In the genomic region with DNA sequence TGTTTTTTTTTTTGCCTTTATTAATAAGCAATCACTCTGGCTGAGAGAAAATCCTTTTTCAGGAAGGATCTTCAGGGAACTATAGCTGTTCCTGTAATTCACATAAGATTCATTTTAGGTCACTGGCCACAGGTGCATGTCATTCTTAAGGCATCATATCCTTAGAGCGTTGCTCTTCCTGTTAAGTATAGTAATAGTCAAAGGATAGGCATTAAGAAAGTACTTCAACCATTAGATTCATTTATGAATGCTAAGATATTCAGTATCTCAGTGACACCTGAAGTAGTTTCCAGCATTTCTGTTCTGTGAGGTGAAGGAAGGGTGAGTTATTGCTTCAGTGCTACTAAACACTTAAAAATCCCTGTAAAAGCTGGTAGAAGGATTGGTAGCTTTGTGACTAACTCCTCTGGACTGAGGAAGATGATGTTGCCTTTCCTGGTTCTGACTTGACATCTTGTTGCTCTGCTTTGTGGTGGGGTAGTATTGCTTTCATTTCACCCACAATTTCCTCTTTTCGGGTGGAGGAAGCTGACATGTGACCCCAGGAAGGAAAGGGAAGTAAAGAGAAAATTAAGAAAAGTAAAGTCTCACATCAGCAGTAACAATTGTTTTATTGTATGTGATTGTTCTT, we compare ENCODE assay signal across 9 cellular contexts. TPM values are rescaled to one million over a fixed set of nuclear protein-coding genes. Genes with fewer than 3 reads are reported as not detected.
A peak's percentile ranks its signal among the peaks of the same experiment; 100 is the strongest.
DNase-seq lines count a peak whose midpoint lies in the region; ATAC-seq, FAIRE-seq and TF ChIP-seq lines count a peak whose summit lies in the region.
"Had no signal": no experiment of that assay in that cellular context is flagged by ENCODE, and none has a peak within 500 bp of the region (broad histone marks: within the 10 kb centered on the region; RNA-seq: fewer than 3 reads in every experiment).

No MANE protein-coding gene starts in this region.

- H3F3A ChIP-seq in OCI-LY1 (ENCODE audit: insufficient read depth, low read length): no peaks in the 10 kb centered on the region

- H2AFZ ChIP-seq in OCI-LY1 (ENCODE audit: low read length): no peak overlapping the region

- ATAC-seq in GM18511 (IDR thresholded peaks at IDR 0.05; ENCODE audit: unreplicated experiment): peak; percentile 85
- peak; percentile 73 for ATAC-seq in HG02623 (IDR thresholded peaks at IDR 0.05; ENCODE audit: unreplicated experiment)

- peaks cover 53% of the 10 kb centered on the region for H3K4me1 ChIP-seq in OCI-LY1 (ENCODE audit: insufficient read depth, low read length, severe bottlenecking)
- H3K4me1 ChIP-seq in skeletal muscle satellite cell (ENCODE audit: control insufficient read depth, insufficient read depth, low read length): peaks cover 17% of the 10 kb centered on the region

- no peak for TF ChIP-seq CTCF in OCI-LY1 (IDR thresholded peaks at IDR 0.05; ENCODE audit: low read length)
- no peak for TF ChIP-seq CTCF in epithelial cell of esophagus (IDR thresholded peaks at IDR 0.05; ENCODE audit: insufficient read depth, low read depth, low read length, missing control alignments)
- TF ChIP-seq CTCF in D721Med (IDR thresholded peaks at IDR 0.05; ENCODE audit: insufficient read depth, missing control alignments): no peak

- H3K36me3 ChIP-seq in OCI-LY1 (ENCODE audit: insufficient read depth, low read length): peaks cover 16% of the 10 kb centered on the region
- no peaks in the 10 kb centered on the region for H3K36me3 ChIP-seq in skeletal muscle satellite cell (ENCODE audit: insufficient read depth, low read length)

- no peaks in the 10 kb centered on the region for H3K27me3 ChIP-seq in OCI-LY1 (ENCODE audit: insufficient read depth, low read length)
- no peaks in the 10 kb centered on the region for H3K27me3 ChIP-seq in skeletal muscle satellite cell (ENCODE audit: control insufficient read depth, insufficient read depth, low read length)

- no peak for FAIRE-seq in D721Med (lab: Jason Lieb, UNC)

- H3K9me2 ChIP-seq in OCI-LY1 (ENCODE audit: low read depth, low read length): no peaks in the 10 kb centered on the region

- H4K20me1 ChIP-seq in OCI-LY1 (ENCODE audit: insufficient read depth, low read length): no peaks in the 10 kb centered on the region

- H3K4me3 ChIP-seq in OCI-LY1 (ENCODE audit: low read depth, low read length, poor library complexity, severe bottlenecking) (peak overlapping the region; percentile 35), epithelial cell of esophagus (ENCODE audit: low read length) (no peak overlapping the region), skeletal muscle satellite cell (ENCODE audit: low read length) (no peak overlapping the region)

- peak overlapping the region; percentile 82 for H3K27ac ChIP-seq in OCI-LY1 (ENCODE audit: low read depth, low read length, poor library complexity, severe bottlenecking)

- H3K4me2 ChIP-seq in OCI-LY1 (ENCODE audit: low read length) (peak overlapping the region; percentile 58), skeletal muscle satellite cell (ENCODE audit: low read length) (peak overlapping the region; percentile 36)

- H3K9me3 ChIP-seq in OCI-LY1 (ENCODE audit: low read length) (no peaks in the 10 kb centered on the region), skeletal muscle satellite cell (replicated peaks; ENCODE audit: low read length) (no peaks in the 10 kb centered on the region)

- H3K9ac ChIP-seq in OCI-LY1 (ENCODE audit: low read length): peak overlapping the region; percentile 11; the same call in 1 of the 2 replicates
- H3K9ac ChIP-seq in skeletal muscle satellite cell (ENCODE audit: low read depth, low read length): no peak overlapping the region

- DNase-seq in epithelial cell of esophagus (ENCODE audit: low read depth): peak; percentile 74
- DNase-seq in DMS114 treated with DMSO at 0.1 percent for 48 hours (lab: John Stamatoyannopoulos, UW; ENCODE audit: unreplicated experiment): no peak
- no peak for DNase-seq in NCI-H2107 (lab: John Stamatoyannopoulos, UW)
- no peak for DNase-seq in D721Med (ENCODE audit: insufficient read length, low spot score)

- H3K79me2 ChIP-seq in OCI-LY1 (ENCODE audit: insufficient read depth, low read length): peaks cover 61% of the 10 kb centered on the region

RNA-seq across cellular contexts. Expression of a gene that starts 34.7 kb away (rescaled TPM):
- 15.5 and 16.5 TPM in 2 replicates for total RNA-seq in skeletal muscle satellite cell (2012; rRNA removed)

RNA-seq across cellular contexts. Expression of a gene that starts 52.1 kb away (rescaled TPM):
- total RNA-seq in skeletal muscle satellite cell (2012; rRNA removed): not detected in 2 replicates
- total RNA-seq: activated CD8-positive, alpha-beta memory T cell treated with anti-CD3 and anti-CD28 coated beads for 36 hours had no signal
